ENCODE assay signal across 14 cellular contexts in the genomic region with DNA sequence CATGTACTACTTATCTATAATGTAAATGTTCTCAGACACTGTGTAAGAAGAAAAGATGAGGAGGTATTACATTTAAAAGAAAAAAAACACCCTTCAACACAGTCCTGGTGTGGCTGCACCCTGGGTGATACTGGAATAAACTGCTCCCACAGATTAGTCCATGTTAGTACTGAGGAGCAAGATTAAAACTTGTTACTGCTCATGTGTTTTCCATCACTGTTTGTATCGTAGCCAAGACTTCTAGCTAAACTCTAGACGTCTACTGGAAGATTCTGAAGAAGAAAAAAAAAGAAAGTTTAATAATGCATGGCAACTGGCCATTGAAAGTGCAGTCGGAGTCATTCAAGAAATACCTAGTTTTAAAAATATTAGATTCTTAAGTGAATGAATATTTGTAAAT. TPM values are rescaled to one million over a fixed set of nuclear protein-coding genes. Genes with fewer than 3 reads are reported as not detected.
DNase-seq lines count a peak whose midpoint lies in the region; ATAC-seq, FAIRE-seq and TF ChIP-seq lines count a peak whose summit lies in the region.
"Had no signal": no experiment of that assay in that cellular context is flagged by ENCODE, and none has a peak within 500 bp of the region (broad histone marks: within the 10 kb centered on the region; RNA-seq: fewer than 3 reads in every experiment).

A gene (minus strand): TSS at position 171 of the 400 bp plus-strand sequence.

- H3K36me3 ChIP-seq in HCT116 (ENCODE audit: control insufficient read depth in 1 of 2, insufficient read depth in 2 of 2, low read length in 2 of 2), result no peaks in the 10 kb centered on the region
- H3K36me3 ChIP-seq in keratinocyte (ENCODE audit: control insufficient read depth in 2 of 2, extremely low read depth in 1 of 2, insufficient read depth in 2 of 2, low read length in 2 of 2), result no peaks in the 10 kb centered on the region
- H3K36me3 ChIP-seq in subcutaneous abdominal adipose tissue (ENCODE audit: control insufficient read depth in 5 of 5, insufficient read depth in 5 of 5, low read length in 5 of 5), result no peaks in the 10 kb centered on the region
- no peaks in the 10 kb centered on the region for H3K36me3 ChIP-seq in HAP-1 (replicated peaks)

- H4K20me1 ChIP-seq in HCT116 (ENCODE audit: insufficient read depth), result no peaks in the 10 kb centered on the region
- H4K20me1 ChIP-seq in keratinocyte (ENCODE audit: control insufficient read depth, extremely low read depth, insufficient read depth, low read length), result no peaks in the 10 kb centered on the region

- H3K9me2 ChIP-seq in HCT116 (ENCODE audit: insufficient read depth), result no peaks in the 10 kb centered on the region

- H3K4me1 ChIP-seq in HCT116 (ENCODE audit: control insufficient read depth in 1 of 2, insufficient read depth in 2 of 2, low read length in 2 of 2) (peaks cover 0 to 14% of the 10 kb centered on the region in 2 experiments; a peak in 2 of 4 replicates), keratinocyte (ENCODE audit: control insufficient read depth, extremely low read depth, insufficient read depth, low read length) (peaks cover 36% of the 10 kb centered on the region), subcutaneous abdominal adipose tissue (ENCODE audit: control insufficient read depth in 5 of 5, insufficient read depth in 5 of 5, low read length in 5 of 5) (peaks cover 0 to 16% (median 9%) of the 10 kb centered on the region in 5 donors), HAP-1 (peaks cover 7% of the 10 kb centered on the region)

- H3K4me2 ChIP-seq in HCT116 (ENCODE audit: low read length) (peak within 1 kb of the TSS; percentile 43), keratinocyte (ENCODE audit: control insufficient read depth, extremely low read depth, insufficient read depth, low read depth, low read length) (peak within 1 kb of the TSS; percentile 67)

- DNase-seq in HCT116 (ENCODE audit: low read depth, low spot score) (no peak), coronary artery (ENCODE audit: low spot score) (no peak), keratinocyte (ENCODE audit: low read depth, low spot score) (no peak), HAP-1 (ENCODE audit: low spot score in 2 of 2) (no peak), WTC11 (ENCODE audit: low spot score) (no peak), T-cell (no peak)
- DNase-seq: activated B cell treated with CpG ODN at 0.5 μM for 24 hours; activated effector memory CD4-positive, alpha-beta T cell treated with anti-CD3 and anti-CD28 coated beads, Interleukin-2, amount 50 U/mL, for 16 hours; NCI-H1105; nucleus accumbens had no signal

- no peak for TF ChIP-seq POLR2A in HCT116 (IDR thresholded peaks at IDR 0.05; ENCODE audit: borderline replicate concordance, extremely low read depth, insufficient read depth, insufficient read length)

- no peaks in the 10 kb centered on the region for H3K79me2 ChIP-seq in HCT116 (ENCODE audit: insufficient read depth, low read length)
- no peaks in the 10 kb centered on the region for H3K79me2 ChIP-seq in keratinocyte (ENCODE audit: control insufficient read depth, insufficient read depth, low read length)

- H3K27ac ChIP-seq in HCT116 (ENCODE audit: low read depth, low read length), result no peak within 1 kb of the TSS
- H3K27ac ChIP-seq in coronary artery, result peak within 1 kb of the TSS; percentile 78 to 87
- H3K27ac ChIP-seq in keratinocyte (ENCODE audit: control insufficient read depth, insufficient read depth, low read length), result peak within 1 kb of the TSS; percentile 90
- H3K27ac ChIP-seq in subcutaneous abdominal adipose tissue (ENCODE audit: low read depth, low read length), result peak within 1 kb of the TSS; percentile 43

- H3K9me1 ChIP-seq in keratinocyte (ENCODE audit: control insufficient read depth, extremely low read depth, insufficient read depth, low read length), result no peaks in the 10 kb centered on the region

- H3K9ac ChIP-seq in HCT116 (ENCODE audit: low read length) (no peak within 1 kb of the TSS), keratinocyte (ENCODE audit: control insufficient read depth, extremely low read depth, insufficient read depth, low read length) (no peak within 1 kb of the TSS), subcutaneous abdominal adipose tissue (ENCODE audit: low read length in 5 of 5) (peak within 1 kb of the TSS in 1 of 5 donors; percentile 2)

- no TSS peak for BruUV-seq in HCT116 (replicated peaks; lab: Mats Ljungman, UMichigan)

- H3K27ac Mint-ChIP-seq in WTC11, result no peak within 1 kb of the TSS
- H3K27ac Mint-ChIP-seq in T-cell, result no peak within 1 kb of the TSS
- H3K27ac Mint-ChIP-seq: activated B cell treated with CpG ODN at 0.5 μM for 24 hours had no signal

- no peaks in the 10 kb centered on the region for H3K27me3 Mint-ChIP-seq in WTC11 (ENCODE audit: low read depth)
- no peaks in the 10 kb centered on the region for H3K27me3 Mint-ChIP-seq in T-cell
- H3K27me3 Mint-ChIP-seq: activated B cell treated with CpG ODN at 0.5 μM for 24 hours had no signal

- H2AFZ ChIP-seq in HCT116 (ENCODE audit: low read depth, low read length, poor library complexity, severe bottlenecking) (no peak within 1 kb of the TSS), keratinocyte (ENCODE audit: control insufficient read depth, low read length) (peak within 1 kb of the TSS; percentile 70)

- ATAC-seq in HCT116 (no peak), WTC11 (no peak), T-cell (replicated peaks in 1 of 4) (no peak), GM21528 (IDR thresholded peaks at IDR 0.05; ENCODE audit: low FRiP score, unreplicated experiment) (no peak)

- RAD21 ChIA-PET in HCT116 (lab: Charles Lee; ENCODE audit: low non-redundant PET in 1 of 2, low total read pairs in 2 of 2, uncharacterized antibody in 2 of 2, unreplicated experiment in 2 of 2), result no interaction called here

- CTCF ChIA-PET in HCT116 (lab: Charles Lee) (no interaction called here), WTC11 (lab: Charles Lee) (no interaction called here), T-cell (lab: Charles Lee) (interaction anchor here in 1 of 2 donors (0.6 kb wide), 1 partner anchor 1285 kb away, joined by 3 read pairs; no protein-coding TSS in a partner anchor)

- peak; percentile 17 for FAIRE-seq in keratinocyte (lab: Jason Lieb, UNC)
- FAIRE-seq: D721Med had no signal

- TF ChIP-seq CTCF in HCT116 (IDR thresholded peaks at IDR 0.05 in 2 of 3, conservative IDR thresholded peaks at IDR 0.05 in 1 of 3; ENCODE audit: borderline replicate concordance in 1 of 3, insufficient read depth in 1 of 3, low read depth in 2 of 3, low read length in 2 of 3) (no peak), coronary artery (IDR thresholded peaks at IDR 0.05) (no peak), keratinocyte (optimal IDR thresholded peaks at IDR 0.05 in 1 of 3, IDR thresholded peaks at IDR 0.05 in 1 of 3, conservative IDR thresholded peaks at IDR 0.05 in 1 of 3; ENCODE audit: extremely low read depth in 1 of 3, insufficient read depth in 2 of 3, low read length in 3 of 3) (no peak), WTC11 (IDR thresholded peaks at IDR 0.05) (no peak)

- no peaks in the 10 kb centered on the region for H3K36me3 Mint-ChIP-seq in WTC11
- no peaks in the 10 kb centered on the region for H3K36me3 Mint-ChIP-seq in T-cell

- H3K4me3 Mint-ChIP-seq in WTC11, result no peak within 1 kb of the TSS
- no peak within 1 kb of the TSS for H3K4me3 Mint-ChIP-seq in T-cell
- H3K4me3 Mint-ChIP-seq: activated B cell treated with CpG ODN at 0.5 μM for 24 hours had no signal

- dilution Hi-C loops in keratinocyte (cut with MboI; ENCODE audit: extremely low pct_ligation_motif_present, low sequenced_read_pairs), result no loop called here

- intact Hi-C loops in HCT116 (cut with micrococcal nuclease), result no loop called here

- in situ Hi-C loops in HAP-1 (cut with MboI; ENCODE audit: low sequenced_read_pairs), result no loop called here

- H3K9me3 Mint-ChIP-seq in WTC11 (no peaks in the 10 kb centered on the region), T-cell (no peaks in the 10 kb centered on the region)
- H3K9me3 Mint-ChIP-seq: activated B cell treated with CpG ODN at 0.5 μM for 24 hours had no signal

- no peaks in the 10 kb centered on the region for H3K27me3 ChIP-seq in HCT116 (ENCODE audit: insufficient read depth, low read length)
- H3K27me3 ChIP-seq in keratinocyte (ENCODE audit: control insufficient read depth, extremely low read depth, insufficient read depth, low read length), result no peaks in the 10 kb centered on the region
- H3K27me3 ChIP-seq in subcutaneous abdominal adipose tissue (ENCODE audit: control insufficient read depth in 5 of 5, insufficient read depth in 4 of 5, low read length in 5 of 5), result no peaks in the 10 kb centered on the region
- H3K27me3 ChIP-seq in HAP-1 (ENCODE audit: low read depth), result no peaks in the 10 kb centered on the region

- TF ChIP-seq RAD21 in HCT116 (IDR thresholded peaks at IDR 0.05; ENCODE audit: low read depth), result no peak

- H3K4me3 ChIP-seq in HCT116 (replicated peaks in 1 of 2; ENCODE audit: low read depth in 1 of 2, low read length in 2 of 2) (no peak within 1 kb of the TSS), coronary artery (peak within 1 kb of the TSS; percentile 62), keratinocyte (ENCODE audit: control insufficient read depth in 2 of 3, extremely low read depth in 1 of 3, insufficient read depth in 2 of 3, low read depth in 1 of 3, low read length in 3 of 3) (no peak within 1 kb of the TSS), subcutaneous abdominal adipose tissue (ENCODE audit: low read depth in 1 of 5, low read length in 5 of 5) (peak within 1 kb of the TSS in 3 of 5 donors; percentile 25 to 55 (median 42)), HAP-1 (no peak within 1 kb of the TSS)

- POLR2A ChIA-PET in HCT116 (lab: Charles Lee), result no interaction called here
- POLR2A ChIA-PET in WTC11 (lab: Charles Lee), result no interaction called here
- POLR2A ChIA-PET in T-cell (lab: Charles Lee), result no interaction called here

- no peaks in the 10 kb centered on the region for H3K9me3 ChIP-seq in HCT116 (ENCODE audit: control insufficient read depth in 1 of 2, insufficient read depth in 1 of 2, low read depth in 1 of 2, low read length in 2 of 2)
- H3K9me3 ChIP-seq in keratinocyte (ENCODE audit: control insufficient read depth, low read depth, low read length), result no peaks in the 10 kb centered on the region
- no peaks in the 10 kb centered on the region for H3K9me3 ChIP-seq in subcutaneous abdominal adipose tissue (ENCODE audit: control insufficient read depth in 5 of 5, low read length in 5 of 5)
- no peaks in the 10 kb centered on the region for H3K9me3 ChIP-seq in HAP-1

- H3K4me1 Mint-ChIP-seq in WTC11 (peaks cover 17% of the 10 kb centered on the region), T-cell (peaks cover 4 to 6% (median 5%) of the 10 kb centered on the region in 3 donors)

RNA-seq across cellular contexts. Expression of the gene that starts here (rescaled TPM):
- total RNA-seq in HCT116 (2021; ENCODE audit: unreplicated experiment) (not detected), WTC11 (2021) (not detected in 3 replicates), T-cell (not detected)
- polyA plus RNA-seq in HCT116 (2012), result not detected in 2 replicates
- polyA plus RNA-seq in keratinocyte, result 0.36 to 1.1 TPM (median 0.63 TPM) in 3 replicates
- 3.0 TPM for polyA plus RNA-seq in keratinocyte (2011; ENCODE audit: low read depth)
- 0.61 and 0.66 TPM in 2 replicates for polyA plus RNA-seq in keratinocyte (2011; cell fraction: cytosol; rRNA removed)
- 1.7 and 2.2 TPM in 2 replicates for polyA plus RNA-seq in keratinocyte (2011; cell fraction: nucleus; rRNA removed)
- 0.25 and 1.2 TPM in 2 replicates for polyA plus RNA-seq in keratinocyte (2012; ENCODE audit: low replicate concordance)
- polyA minus RNA-seq in keratinocyte, result 0.67 to 0.86 TPM in 2 of 3 replicates, not detected in the other
- not detected for polyA minus RNA-seq in keratinocyte (2011; cell fraction: cytosol; rRNA and poly(A)+ RNA removed)
- polyA minus RNA-seq in keratinocyte (2011; cell fraction: nucleus; rRNA and poly(A)+ RNA removed), result 1.3 and 2.1 TPM in 2 replicates
- total RNA-seq: activated B cell treated with CpG ODN at 0.5 μM for 24 hours, dermis microvascular lymphatic vessel endothelial cell had no signal

Comparison
In these comparisons a context has a peak if more than half of its experiments do, and no peak if none do; other contexts are left out.
1. H3K4me3 ChIP-seq: peak in coronary artery (single experiment) and subcutaneous abdominal adipose tissue (3 of 5); none in HCT116 (0 of 2), keratinocyte (0 of 3) and HAP-1 (single experiment).